In genomic region chr17:39277110-39277509, GRCh38 we compare ENCODE assay signal across 25 cellular contexts. TPM values are rescaled to one million over a fixed set of nuclear protein-coding genes. Genes with fewer than 3 reads are reported as not detected.
"Had no signal": no experiment of that assay in that cellular context is flagged by ENCODE, and none has a peak within 500 bp of the region (broad histone marks: within the 10 kb centered on the region; RNA-seq: fewer than 3 reads in every experiment).

No MANE protein-coding gene starts in this region.

- H3K27me3 Mint-ChIP-seq: activated CD4-positive, alpha-beta T cell treated with anti-CD3 and anti-CD28 coated beads for 36 hours; activated naive CD8-positive, alpha-beta T cell treated with anti-CD3 and anti-CD28 coated beads, Interleukin-2, amount 50 U/mL, for 24 hours; naive thymus-derived CD4-positive, alpha-beta T cell had no signal

- H3K9me3 Mint-ChIP-seq: activated naive CD8-positive, alpha-beta T cell treated with anti-CD3 and anti-CD28 coated beads, Interleukin-2, amount 50 U/mL, for 24 hours; endodermal cell; naive thymus-derived CD4-positive, alpha-beta T cell; neural crest cell had no signal

- H3K4me3 ChIP-seq: body of pancreas, cardiac muscle cell, esophagus squamous epithelium, gastroesophageal sphincter, heart right ventricle, lower lobe of right lung, sigmoid colon, thyroid gland had no signal

- H3K4me3 Mint-ChIP-seq: activated CD4-positive, alpha-beta T cell treated with anti-CD3 and anti-CD28 coated beads for 36 hours; activated naive CD8-positive, alpha-beta T cell treated with anti-CD3 and anti-CD28 coated beads, Interleukin-2, amount 50 U/mL, for 24 hours; endodermal cell; naive thymus-derived CD4-positive, alpha-beta T cell; neural crest cell had no signal

- H3K4me1 Mint-ChIP-seq: activated CD4-positive, alpha-beta T cell treated with anti-CD3 and anti-CD28 coated beads for 36 hours; activated naive CD8-positive, alpha-beta T cell treated with anti-CD3 and anti-CD28 coated beads, Interleukin-2, amount 50 U/mL, for 24 hours; naive thymus-derived CD4-positive, alpha-beta T cell; neural crest cell had no signal

- H3K9me3 ChIP-seq: body of pancreas, esophagus squamous epithelium, gastroesophageal sphincter, heart right ventricle, lower lobe of right lung, sigmoid colon, thyroid gland had no signal

- H3K27me3 ChIP-seq: body of pancreas, cardiac muscle cell, esophagus squamous epithelium, gastroesophageal sphincter, heart right ventricle, sigmoid colon, thyroid gland had no signal

- ATAC-seq: activated CD4-positive, alpha-beta T cell treated with anti-CD3 and anti-CD28 coated beads for 36 hours; activated naive CD8-positive, alpha-beta T cell treated with anti-CD3 and anti-CD28 coated beads, Interleukin-2, amount 50 U/mL, for 24 hours; body of pancreas; gastroesophageal sphincter; left colon; lower lobe of right lung; naive thymus-derived CD4-positive, alpha-beta T cell; stimulated activated naive CD8-positive, alpha-beta T cell treated with anti-CD3 and anti-CD28 coated beads, Interleukin-15, Interleukin-2, amounts not matched to agents 100 U/mL and 50 U/mL, for 24 hours had no signal

- H3K4me1 ChIP-seq: esophagus squamous epithelium had no signal

- H3K27ac ChIP-seq: body of pancreas, cardiac muscle cell, esophagus squamous epithelium, gastroesophageal sphincter, lower lobe of right lung, sigmoid colon, thyroid gland had no signal

- H3K27ac Mint-ChIP-seq: activated CD4-positive, alpha-beta T cell treated with anti-CD3 and anti-CD28 coated beads for 36 hours; activated naive CD8-positive, alpha-beta T cell treated with anti-CD3 and anti-CD28 coated beads, Interleukin-2, amount 50 U/mL, for 24 hours; endodermal cell; naive thymus-derived CD4-positive, alpha-beta T cell had no signal

- DNase-seq: activated CD4-positive, alpha-beta T cell treated with anti-CD3 and anti-CD28 coated beads for 36 hours; activated CD4-positive, alpha-beta T cell treated with anti-CD3 and anti-CD28 coated beads, Interleukin-2, amount 50 U/mL, for 48 hours; activated gamma-delta T cell; activated naive CD4-positive, alpha-beta T cell treated with anti-CD3 and anti-CD28 coated beads, Interleukin-2, amount 50 U/mL, for 16 hours; activated naive CD8-positive, alpha-beta T cell treated with anti-CD3 and anti-CD28 coated beads, Interleukin-2, amount 50 U/mL, for 24 hours; anterior cingulate cortex; body of pancreas; cortex of kidney; endodermal cell; esophagus squamous epithelium; heart right ventricle; left colon; lower lobe of right lung; naive thymus-derived CD4-positive, alpha-beta T cell; occipital lobe; sigmoid colon; stimulated activated CD4-positive, alpha-beta T cell treated with anti-CD3 and anti-CD28 coated beads, Interleukin-2, amount 100 ng/mL, for 48 hours; stimulated activated naive CD8-positive, alpha-beta T cell treated with anti-CD3 and anti-CD28 coated beads, Interleukin-15, Interleukin-2, amounts not matched to agents 100 U/mL and 50 U/mL, for 24 hours; T-helper 9 cell; thyroid gland had no signal

RNA-seq across cellular contexts. Expression of gene STAC2, which starts 51.4 kb away (rescaled TPM):
- total RNA-seq: activated CD4-positive, alpha-beta T cell treated with anti-CD3 and anti-CD28 coated beads for 36 hours; body of pancreas; naive thymus-derived CD4-positive, alpha-beta T cell; T-helper 1 cell treated with Interleukin-12 subunit alpha and Interleukin-12 subunit beta and Interleukin-4 antibody, amounts not matched to agents 30 ng/mL and 1 ng/mL, for 36 hours; thyroid gland had no signal
- polyA plus RNA-seq: keratinocyte; naive thymus-derived CD4-positive, alpha-beta T cell had no signal
